8 cellular contexts compared by ENCODE assay signal in genomic region chr17:55770220-55770870, GRCh38. TPM values are rescaled to one million over a fixed set of nuclear protein-coding genes. Genes with fewer than 3 reads are reported as not detected.
DNase-seq lines count a peak whose midpoint lies in the region; ATAC-seq and TF ChIP-seq lines count a peak whose summit lies in the region.

No MANE protein-coding gene starts in this region.

- DNase-seq in DMS 273 (lab: John Stamatoyannopoulos, UW; ENCODE audit: unreplicated experiment) (peak; percentile 76), RPMI7951 (ENCODE audit: low read depth) (peak; percentile 66), fibroblast of peridontal ligament (ENCODE audit: extremely low read depth) (peak; percentile 83), pons (ENCODE audit: low spot score) (peak; percentile 54), amygdala (lab: John Stamatoyannopoulos, UW) (no peak)

- TF ChIP-seq EP300 in Ishikawa (IDR thresholded peaks at IDR 0.05; ENCODE audit: borderline replicate concordance) = no peak

- no peak for ATAC-seq in HG02623 (IDR thresholded peaks at IDR 0.05; ENCODE audit: unreplicated experiment)
- ATAC-seq in GM21423 (IDR thresholded peaks at IDR 0.05; ENCODE audit: unreplicated experiment) = no peak

- peak; percentile 66 for TF ChIP-seq RAD21 in Ishikawa (IDR thresholded peaks at IDR 0.05; ENCODE audit: low read depth)

TF ChIP-seq in Ishikawa, 13 proteins besides CTCF, POLR2A, EP300 and RAD21:
- no peak for TF ChIP-seq YY1 (IDR thresholded peaks at IDR 0.05; ENCODE audit: low read depth)
- no peak for TF ChIP-seq CREB1 (IDR thresholded peaks at IDR 0.05; ENCODE audit: low read depth)
- TF ChIP-seq ZBTB7A (IDR thresholded peaks at IDR 0.05; ENCODE audit: low read depth) = no peak
- TF ChIP-seq MAX (IDR thresholded peaks at IDR 0.05) = no peak
- no peak for TF ChIP-seq TCF12 (IDR thresholded peaks at IDR 0.05; ENCODE audit: low read depth)
- TF ChIP-seq TAF1 (IDR thresholded peaks at IDR 0.05; ENCODE audit: low read depth) = no peak
- no peak for TF ChIP-seq FOXM1 (IDR thresholded peaks at IDR 0.05; ENCODE audit: borderline replicate concordance, low read depth)
- no peak for TF ChIP-seq REST (IDR thresholded peaks at IDR 0.05; ENCODE audit: low read depth)
- TF ChIP-seq CEBPB (IDR thresholded peaks at IDR 0.05) = no peak
- no peak for TF ChIP-seq USF1 (IDR thresholded peaks at IDR 0.05)
- no peak for TF ChIP-seq NFIC (IDR thresholded peaks at IDR 0.05)
- no peak for TF ChIP-seq EGR1 (IDR thresholded peaks at IDR 0.05)
- TF ChIP-seq TEAD4 (IDR thresholded peaks at IDR 0.05) = no peak

RNA-seq across cellular contexts. Expression of gene PCTP, which starts 19.5 kb away (rescaled TPM):
- total RNA-seq in RPMI7951 (2014; rRNA removed; shearing (Covaris generic)) = 16.9 and 18.7 TPM in 2 replicates

RNA-seq across cellular contexts. Expression of gene TMEM100, which starts 47.7 kb away (rescaled TPM):
- 1.7 and 2.1 TPM in 2 replicates for total RNA-seq in RPMI7951 (2014; rRNA removed; shearing (Covaris generic))

Comparison
In these comparisons a context has a peak if more than half of its experiments do, and no peak if none do; other contexts are left out.
1. DNase-seq: peak in DMS 273 (single experiment), RPMI7951 (single experiment), fibroblast of peridontal ligament (single experiment) and pons (single experiment); none in amygdala (0 of 56).